In the genomic region with DNA sequence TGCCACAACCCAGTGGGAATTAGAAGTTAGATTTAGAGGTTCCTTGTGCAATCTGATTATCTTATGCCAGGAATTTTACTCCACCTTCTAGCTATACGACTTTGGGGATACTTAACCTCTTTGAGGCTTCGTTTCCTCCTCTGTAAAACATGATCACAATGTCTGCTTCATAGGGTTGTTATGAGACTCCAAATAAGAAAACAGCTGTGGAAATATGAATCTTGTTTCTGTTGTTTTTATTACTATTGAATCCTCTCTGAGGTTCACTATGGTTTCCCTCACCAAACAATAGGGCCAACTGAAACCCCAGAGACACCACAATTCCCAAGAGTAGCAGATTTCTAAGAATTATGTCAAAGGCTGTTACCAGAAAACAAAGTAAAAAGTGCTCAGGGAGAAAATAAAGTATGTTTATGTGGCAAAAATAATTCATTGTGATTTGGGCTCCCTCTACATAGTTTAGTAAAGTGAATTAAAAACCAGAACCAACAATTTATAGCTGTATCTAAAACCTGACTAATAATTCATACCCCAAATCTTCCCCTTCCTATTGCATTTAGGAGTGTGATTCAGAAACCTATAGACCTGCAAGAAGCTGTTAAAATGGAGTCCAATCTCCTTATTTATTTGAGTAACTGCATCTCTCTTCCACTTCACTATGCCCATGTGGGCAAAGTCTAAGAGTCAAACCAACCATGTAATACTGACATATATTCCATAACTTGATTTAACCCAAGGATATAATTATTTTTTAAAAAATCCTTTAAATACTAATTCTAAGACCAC, we compare ENCODE assay signal across 7 cellular contexts. TPM values are rescaled to one million over a fixed set of nuclear protein-coding genes. Genes with fewer than 3 reads are reported as not detected.
A peak's percentile ranks its signal among the peaks of the same experiment; 100 is the strongest.
DNase-seq lines count a peak whose midpoint lies in the region; ATAC-seq, FAIRE-seq and TF ChIP-seq lines count a peak whose summit lies in the region.

No MANE protein-coding gene starts in this region.

- H3K9me2 ChIP-seq in Loucy (replicated peaks; ENCODE audit: low read depth, low read length), result no peaks in the 10 kb centered on the region

- H3K9me3 ChIP-seq in Loucy (ENCODE audit: insufficient read depth, low read depth, low read length) (no peaks in the 10 kb centered on the region), endodermal cell (ENCODE audit: control insufficient read depth, low read length) (no peaks in the 10 kb centered on the region), kidney (ENCODE audit: control insufficient read depth in 1 of 2, low read length in 2 of 2) (no peaks in the 10 kb centered on the region)

- H3K27ac Mint-ChIP-seq in endodermal cell, result peak overlapping the region; percentile 93

- peaks cover 27% of the 10 kb centered on the region for H4K20me1 ChIP-seq in Loucy (ENCODE audit: insufficient read depth, low read length, poor library complexity, severe bottlenecking)

- H3K27me3 Mint-ChIP-seq in endodermal cell (ENCODE audit: insufficient read depth), result no peaks in the 10 kb centered on the region

- H3K4me2 ChIP-seq in Loucy (ENCODE audit: low read depth, low read length, poor library complexity, severe bottlenecking), result peak overlapping the region; percentile 9

- no peak overlapping the region for H3K9ac ChIP-seq in Loucy (ENCODE audit: low read depth, low read length, poor library complexity, severe bottlenecking)
- H3K9ac ChIP-seq in endodermal cell (ENCODE audit: extremely low read depth, low read length, poor library complexity, severe bottlenecking), result peak overlapping the region; percentile 38
- H3K9ac ChIP-seq in kidney (ENCODE audit: low read length in 2 of 2), result no peak overlapping the region

- H3K27me3 ChIP-seq in Loucy (ENCODE audit: insufficient read depth, low read length, poor library complexity, severe bottlenecking) (no peaks in the 10 kb centered on the region), endodermal cell (ENCODE audit: control insufficient read depth, insufficient read depth, low read length, poor library complexity, severe bottlenecking) (no peaks in the 10 kb centered on the region)

- peaks cover 36% of the 10 kb centered on the region for H3K4me1 ChIP-seq in Loucy (ENCODE audit: insufficient read depth, low read length, poor library complexity, severe bottlenecking)
- peaks cover 15% of the 10 kb centered on the region for H3K4me1 ChIP-seq in endodermal cell (ENCODE audit: control insufficient read depth, insufficient read depth, low read length)
- H3K4me1 ChIP-seq in kidney (ENCODE audit: control insufficient read depth in 1 of 2, insufficient read depth in 1 of 2, low read depth in 1 of 2, low read length in 2 of 2), result peaks cover 16 to 24% of the 10 kb centered on the region in 2 donors

- H3F3A ChIP-seq in Loucy (ENCODE audit: low read depth), result no peaks in the 10 kb centered on the region

- no peak for FAIRE-seq in kidney (lab: Jason Lieb, UNC)

- peaks cover 2% of the 10 kb centered on the region for H3K36me3 Mint-ChIP-seq in endodermal cell (ENCODE audit: low read depth)

- TF ChIP-seq CTCF in Loucy (conservative IDR thresholded peaks at IDR 0.05; ENCODE audit: low read length), result no peak
- no peak for TF ChIP-seq CTCF in endodermal cell (conservative IDR thresholded peaks at IDR 0.05)
- no peak for TF ChIP-seq CTCF in kidney (IDR thresholded peaks at IDR 0.05; ENCODE audit: borderline replicate concordance, extremely low read depth, insufficient read depth)

- WGBS in endodermal cell (ENCODE audit: insufficient coverage in 1 of 2, insufficient read length in 1 of 2), 2 experiments, result 80 to 85% methylated on average over 1 to 2 of the region's 2 CpGs

- H2AFZ ChIP-seq in Loucy (ENCODE audit: low read length), result no peak overlapping the region

- no peak overlapping the region for H3K27ac ChIP-seq in endodermal cell (ENCODE audit: low read depth, low read length)
- H3K27ac ChIP-seq in kidney (ENCODE audit: low read depth in 2 of 2, low read length in 2 of 2), result peak overlapping the region in 1 of 2 donors; percentile 89

- H3K36me3 ChIP-seq in Loucy (ENCODE audit: insufficient read depth, low read length) (no peaks in the 10 kb centered on the region), endodermal cell (ENCODE audit: control insufficient read depth, insufficient read depth, low read length) (peaks cover 5% of the 10 kb centered on the region), kidney (ENCODE audit: control insufficient read depth in 1 of 2, insufficient read depth in 2 of 2, low read length in 2 of 2) (no peaks in the 10 kb centered on the region)

- H3K4me1 Mint-ChIP-seq in endodermal cell, result peaks cover 56% of the 10 kb centered on the region

- intact Hi-C loops in kidney (cut with DNase I), result no loop called here

- peak; percentile 60 for ATAC-seq in GM21390 (IDR thresholded peaks at IDR 0.05; ENCODE audit: unreplicated experiment)

- H3K4me3 ChIP-seq in Loucy (ENCODE audit: low read length, poor library complexity, severe bottlenecking) (no peak overlapping the region), endodermal cell (ENCODE audit: low read length) (peak overlapping the region; percentile 29), kidney (ENCODE audit: low read length in 2 of 2) (no peak overlapping the region)

- H3K4me3 Mint-ChIP-seq in endodermal cell, result no peak overlapping the region

- peaks cover 93% of the 10 kb centered on the region for H3K79me2 ChIP-seq in Loucy (ENCODE audit: insufficient read depth, low read length)

- H3K9me3 Mint-ChIP-seq in endodermal cell, result no peaks in the 10 kb centered on the region

- DNase-seq in endodermal cell (no peak), smooth muscle cell of the brain vasculature (ENCODE audit: low read depth, low spot score) (peak; percentile 62), kidney (no peak), NCI-H345 treated with DMSO at 0.1 percent for 48 hours (lab: John Stamatoyannopoulos, UW; ENCODE audit: unreplicated experiment) (no peak), DMS153 (lab: John Stamatoyannopoulos, UW) (no peak)

RNA-seq across cellular contexts. Expression of a gene that starts 38.4 kb away (rescaled TPM):
- 10 to 100 TPM; 54.5 to 67.8 TPM for total RNA-seq in endodermal cell
- polyA plus RNA-seq in endodermal cell (2013, experiment 1 of 2), result 22.4 TPM
- 22.5 TPM for polyA plus RNA-seq in endodermal cell (2013, experiment 2 of 2)
- total RNA-seq in kidney, result 32.6 TPM
- 8.0 TPM for polyA plus RNA-seq in kidney (ENCODE audit: insufficient read depth, low read depth, low replicate concordance)
